ENCODE assay signal across 8 cellular contexts in genomic region chr17:48908853-48909394, GRCh38. TPM values are rescaled to one million over a fixed set of nuclear protein-coding genes. Genes with fewer than 3 reads are reported as not detected.
DNase-seq lines count a peak whose midpoint lies in the region; ATAC-seq and TF ChIP-seq lines count a peak whose summit lies in the region.

No MANE protein-coding gene starts in this region.

- H3K36me3 ChIP-seq in BJ (ENCODE audit: control insufficient read depth, insufficient read depth, low read length) (peaks cover 5% of the 10 kb centered on the region), mucosa of rectum (ENCODE audit: control insufficient read depth in 2 of 2, insufficient read depth in 2 of 2, low read length in 2 of 2) (peaks cover 22 to 27% of the 10 kb centered on the region in 2 donors)

- H3K9ac ChIP-seq in mucosa of rectum (ENCODE audit: low read depth in 1 of 2, low read length in 2 of 2): peak overlapping the region; percentile 68 to 78

- no peak for TF ChIP-seq CTCF in BJ (IDR thresholded peaks at IDR 0.05; ENCODE audit: insufficient read depth, low read depth, low read length)

- H3K27ac ChIP-seq in epithelial cell of prostate (peak overlapping the region; percentile 95), mucosa of rectum (ENCODE audit: low read depth in 2 of 2, low read length in 2 of 2) (peak overlapping the region; percentile 83 to 86)

- DNase-seq in BJ (ENCODE audit: low read depth) (peak; percentile 34), HS-5 (ENCODE audit: low read depth) (peak; percentile 52), NOMO-1 treated with dmso at 0.1 percent for 144 hours (lab: John Stamatoyannopoulos, UW; ENCODE audit: unreplicated experiment) (peak; percentile 53), activated T-cell treated with anti-CD3 and anti-CD28 coated beads for 24 hours (ENCODE audit: low read depth) (peak; percentile 88), epithelial cell of prostate (ENCODE audit: low read depth, low spot score) (no peak)
- peak; percentile 76 to 89 for DNase-seq in stimulated activated CD8-positive, alpha-beta memory T cell treated with anti-CD3 and anti-CD28 coated beads, Interleukin-4, amount 100 ng/mL, for 4 hours (ENCODE audit: low read depth in 2 of 2, low spot score in 1 of 2)

- peak overlapping the region; percentile 94 for H3K4me3 ChIP-seq in BJ (ENCODE audit: low read depth, low read length)
- H3K4me3 ChIP-seq in mucosa of rectum (ENCODE audit: low read length in 2 of 2): peak overlapping the region; percentile 80 to 88

- POLR2A ChIA-PET in BJ (lab: Charles Lee): interaction anchor here (0.6 kb wide), 2 partner anchors 35 to 69 kb away, joined by 3 to 9 read pairs; no protein-coding TSS in a partner anchor

- peak; percentile 33 for ATAC-seq in GM19452 (IDR thresholded peaks at IDR 0.05; ENCODE audit: unreplicated experiment)

- H3K9me3 ChIP-seq in mucosa of rectum (ENCODE audit: control insufficient read depth in 2 of 2, low read length in 2 of 2): no peaks in the 10 kb centered on the region

- CTCF ChIA-PET in BJ (lab: Yijun Ruan, JAX): interaction anchor here (1.1 to 2.1 kb wide), 2 partner anchors 25 to 124 kb away, joined by 3 to 12 read pairs; no protein-coding TSS in a partner anchor

- H3K27me3 ChIP-seq in BJ (ENCODE audit: control insufficient read depth, insufficient read depth, low read length) (no peaks in the 10 kb centered on the region), mucosa of rectum (ENCODE audit: control insufficient read depth in 2 of 2, insufficient read depth in 2 of 2, low read length in 2 of 2) (no peaks in the 10 kb centered on the region)

- peaks cover 15 to 20% of the 10 kb centered on the region in 2 donors for H3K4me1 ChIP-seq in mucosa of rectum (ENCODE audit: control insufficient read depth in 2 of 2, insufficient read depth in 2 of 2, low read length in 2 of 2)

RNA-seq across cellular contexts. Expression of gene UBE2Z, which starts 0.7 kb away (rescaled TPM):
- polyA plus RNA-seq in BJ (2011; rRNA removed): 166 and 190 TPM in 2 replicates
- 92.5 and 155 TPM in 2 replicates for polyA minus RNA-seq in BJ (2011; rRNA and poly(A)+ RNA removed)

RNA-seq across cellular contexts. Expression of gene ATP5MC1, which starts 16.3 kb away (rescaled TPM):
- 139 and 142 TPM in 2 replicates for polyA plus RNA-seq in BJ (2011; rRNA removed)
- 34.4 and 75.3 TPM in 2 replicates for polyA minus RNA-seq in BJ (2011; rRNA and poly(A)+ RNA removed)

RNA-seq across cellular contexts. Expression of gene SNF8, which starts 35.7 kb away (rescaled TPM):
- polyA plus RNA-seq in BJ (2011; rRNA removed): 104 and 113 TPM in 2 replicates
- polyA minus RNA-seq in BJ (2011; rRNA and poly(A)+ RNA removed): 58.2 and 70.7 TPM in 2 replicates

RNA-seq across cellular contexts. Expression of gene GIP, which starts 59.5 kb away (rescaled TPM):
- polyA plus RNA-seq in BJ (2011; rRNA removed): 0.12 and 0.16 TPM in 2 replicates
- polyA minus RNA-seq in BJ (2011; rRNA and poly(A)+ RNA removed): not detected in 2 replicates
